ENCODE assay signal across 11 cellular contexts in the genomic region with DNA sequence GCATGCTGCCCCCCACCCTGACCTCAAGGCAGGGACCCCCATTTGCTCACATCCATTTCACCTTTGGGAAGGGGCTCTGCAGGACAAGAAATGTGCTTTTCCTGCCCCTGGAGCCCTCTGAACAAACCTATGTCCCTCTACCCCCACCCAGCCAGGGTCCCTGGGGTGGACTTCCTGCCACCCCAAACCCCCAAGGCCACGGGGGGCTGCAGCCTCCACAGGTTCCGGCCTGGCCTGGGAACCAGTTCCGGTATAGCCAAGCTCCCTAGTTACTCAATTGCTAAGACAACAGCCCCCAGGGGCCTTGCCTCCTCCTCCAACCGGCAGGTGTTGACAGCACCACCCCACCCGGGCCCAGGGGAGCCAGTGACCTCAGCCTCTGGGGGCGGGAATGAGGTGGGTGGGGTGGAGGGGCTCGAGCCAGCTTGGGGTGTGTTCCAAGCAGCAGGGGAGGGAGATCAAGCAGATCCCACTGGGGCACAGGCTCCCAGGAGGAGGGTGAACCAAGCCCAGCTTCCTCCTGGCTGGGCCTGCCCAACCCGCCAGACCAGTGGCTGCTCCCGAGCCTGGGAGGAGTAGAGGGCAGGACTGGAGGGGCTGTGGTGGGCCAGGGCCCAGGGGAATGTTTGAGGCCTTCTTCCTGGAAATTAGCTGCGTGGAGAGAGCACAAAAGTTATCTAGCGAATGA. TPM values are rescaled to one million over a fixed set of nuclear protein-coding genes. Genes with fewer than 3 reads are reported as not detected.
A peak's percentile ranks its signal among the peaks of the same experiment; 100 is the strongest.
DNase-seq lines count a peak whose midpoint lies in the region; ATAC-seq and TF ChIP-seq lines count a peak whose summit lies in the region.
"Had no signal": no experiment of that assay in that cellular context is flagged by ENCODE, and none has a peak within 500 bp of the region (broad histone marks: within the 10 kb centered on the region; RNA-seq: fewer than 3 reads in every experiment).

No MANE protein-coding gene starts in this region.

- no peaks in the 10 kb centered on the region for H3K9me3 Mint-ChIP-seq in activated CD4-positive, alpha-beta memory T cell treated with anti-CD3 and anti-CD28 coated beads, Interleukin-2, amount 10 ng/mL, durations not matched to agents 7 days and 5 days
- no peaks in the 10 kb centered on the region for H3K9me3 Mint-ChIP-seq in activated CD4-positive, alpha-beta memory T cell treated with anti-CD3 and anti-CD28 coated beads for 36 hours
- no peaks in the 10 kb centered on the region for H3K9me3 Mint-ChIP-seq in type B pancreatic cell
- no peaks in the 10 kb centered on the region for H3K9me3 Mint-ChIP-seq in activated naive CD4-positive, alpha-beta T cell treated with anti-CD3 and anti-CD28 coated beads for 36 hours
- H3K9me3 Mint-ChIP-seq: activated CD4-positive, alpha-beta T cell treated with anti-CD3 and anti-CD28 coated beads, Interleukin-2, amount 10 ng/mL, durations not matched to agents 24 days and 14 days had no signal

- TF ChIP-seq CTCF in type B pancreatic cell (conservative IDR thresholded peaks at IDR 0.05) (no peak), testis (IDR thresholded peaks at IDR 0.05) (no peak)

- H3K27me3 Mint-ChIP-seq in activated CD4-positive, alpha-beta memory T cell treated with anti-CD3 and anti-CD28 coated beads, Interleukin-2, amount 10 ng/mL, durations not matched to agents 7 days and 5 days, result peaks cover 8% of the 10 kb centered on the region
- peaks cover 2% of the 10 kb centered on the region for H3K27me3 Mint-ChIP-seq in activated CD4-positive, alpha-beta memory T cell treated with anti-CD3 and anti-CD28 coated beads for 36 hours
- H3K27me3 Mint-ChIP-seq in type B pancreatic cell, result peaks cover 3% of the 10 kb centered on the region
- peaks cover 2% of the 10 kb centered on the region for H3K27me3 Mint-ChIP-seq in activated naive CD4-positive, alpha-beta T cell treated with anti-CD3 and anti-CD28 coated beads for 36 hours (ENCODE audit: low read depth)

- DNase-seq in activated CD4-positive, alpha-beta memory T cell treated with anti-CD3 and anti-CD28 coated beads, Interleukin-2, amount 10 ng/mL, durations not matched to agents 7 days and 5 days, result no peak
- DNase-seq in activated CD4-positive, alpha-beta memory T cell treated with anti-CD3 and anti-CD28 coated beads for 36 hours, result no peak
- peak; percentile 38 for DNase-seq in SW480 (ENCODE audit: low spot score)
- peak; percentile 68 to 81 for DNase-seq in left colon
- no peak for DNase-seq in type B pancreatic cell (ENCODE audit: extremely low spot score, unreplicated experiment)
- DNase-seq in activated naive CD4-positive, alpha-beta T cell treated with anti-CD3 and anti-CD28 coated beads for 36 hours, result no peak
- DNase-seq in testis, result no peak
- DNase-seq: activated CD4-positive, alpha-beta T cell treated with anti-CD3 and anti-CD28 coated beads, Interleukin-2, amount 10 ng/mL, durations not matched to agents 24 days and 14 days; stimulated activated CD4-positive, alpha-beta T cell treated with anti-CD3 and anti-CD28 coated beads, Interleukin-12 subunit alpha, Interleukin-12 subunit beta, amount 100 ng/mL, for 4 hours had no signal

- H3K27me3 ChIP-seq in testis, result no peaks in the 10 kb centered on the region

- H3K9me3 ChIP-seq in testis, result no peaks in the 10 kb centered on the region

- TF ChIP-seq POLR2A in testis (IDR thresholded peaks at IDR 0.05), result no peak

- H3K27ac ChIP-seq in testis, result no peak overlapping the region

- CTCF ChIA-PET in activated CD4-positive, alpha-beta memory T cell treated with anti-CD3 and anti-CD28 coated beads, Interleukin-2, amount 10 ng/mL, durations not matched to agents 7 days and 5 days (lab: Charles Lee), result interaction anchor here (0.6 to 2.4 kb wide), 6 partner anchors 20 to 128 kb away, joined by 3 to 14 read pairs (median 9); a partner anchor contains a TSS
- CTCF ChIA-PET in activated CD4-positive, alpha-beta memory T cell treated with anti-CD3 and anti-CD28 coated beads for 36 hours (lab: Charles Lee), result interaction anchor here (1.9 to 4.3 kb wide), 2 partner anchors 9 to 21 kb away, joined by 5 to 19 read pairs; a partner anchor contains a TSS
- CTCF ChIA-PET in activated naive CD4-positive, alpha-beta T cell treated with anti-CD3 and anti-CD28 coated beads for 36 hours (lab: Charles Lee), result interaction anchor here (1.0 to 1.1 kb wide), 2 partner anchors 54 to 256 kb away, joined by 3 to 4 read pairs; no protein-coding TSS in a partner anchor

- POLR2A ChIA-PET in activated CD4-positive, alpha-beta memory T cell treated with anti-CD3 and anti-CD28 coated beads, Interleukin-2, amount 10 ng/mL, durations not matched to agents 7 days and 5 days (lab: Charles Lee), result interaction anchor here (0.9 to 8.8 kb wide), 3 partner anchors 8 to 81 kb away, joined by 3 to 71 read pairs (median 14); a partner anchor contains a TSS
- POLR2A ChIA-PET in activated CD4-positive, alpha-beta memory T cell treated with anti-CD3 and anti-CD28 coated beads for 36 hours (lab: Charles Lee), result interaction anchor here (0.7 kb wide), 1 partner anchor 13 kb away, joined by 4 read pairs; a partner anchor contains a TSS

- 65 to 67% methylated on average over 8 to 10 of the region's 11 CpGs for WGBS in testis, 2 donors

- H3K36me3 ChIP-seq in testis (ENCODE audit: low read depth, missing control alignments), result no peaks in the 10 kb centered on the region

- no peak overlapping the region for H3K4me3 ChIP-seq in testis

- H3K27ac Mint-ChIP-seq in activated CD4-positive, alpha-beta memory T cell treated with anti-CD3 and anti-CD28 coated beads, Interleukin-2, amount 10 ng/mL, durations not matched to agents 7 days and 5 days, result peak overlapping the region; percentile 61
- H3K27ac Mint-ChIP-seq in activated CD4-positive, alpha-beta memory T cell treated with anti-CD3 and anti-CD28 coated beads for 36 hours, result no peak overlapping the region
- H3K27ac Mint-ChIP-seq in type B pancreatic cell, result peak overlapping the region; percentile 96
- no peak overlapping the region for H3K27ac Mint-ChIP-seq in activated naive CD4-positive, alpha-beta T cell treated with anti-CD3 and anti-CD28 coated beads for 36 hours
- H3K27ac Mint-ChIP-seq: activated CD4-positive, alpha-beta T cell treated with anti-CD3 and anti-CD28 coated beads, Interleukin-2, amount 10 ng/mL, durations not matched to agents 24 days and 14 days had no signal

- no peak overlapping the region for H3K4me3 Mint-ChIP-seq in activated CD4-positive, alpha-beta memory T cell treated with anti-CD3 and anti-CD28 coated beads, Interleukin-2, amount 10 ng/mL, durations not matched to agents 7 days and 5 days
- no peak overlapping the region for H3K4me3 Mint-ChIP-seq in activated CD4-positive, alpha-beta memory T cell treated with anti-CD3 and anti-CD28 coated beads for 36 hours
- H3K4me3 Mint-ChIP-seq in type B pancreatic cell, result peak overlapping the region; percentile 74
- H3K4me3 Mint-ChIP-seq in activated naive CD4-positive, alpha-beta T cell treated with anti-CD3 and anti-CD28 coated beads for 36 hours, result no peak overlapping the region
- H3K4me3 Mint-ChIP-seq: activated CD4-positive, alpha-beta T cell treated with anti-CD3 and anti-CD28 coated beads, Interleukin-2, amount 10 ng/mL, durations not matched to agents 24 days and 14 days had no signal

- peaks cover 4% of the 10 kb centered on the region for H3K36me3 Mint-ChIP-seq in activated CD4-positive, alpha-beta memory T cell treated with anti-CD3 and anti-CD28 coated beads, Interleukin-2, amount 10 ng/mL, durations not matched to agents 7 days and 5 days (ENCODE audit: low read depth)
- no peaks in the 10 kb centered on the region for H3K36me3 Mint-ChIP-seq in activated CD4-positive, alpha-beta memory T cell treated with anti-CD3 and anti-CD28 coated beads for 36 hours
- no peaks in the 10 kb centered on the region for H3K36me3 Mint-ChIP-seq in type B pancreatic cell
- peaks cover 3% of the 10 kb centered on the region for H3K36me3 Mint-ChIP-seq in activated naive CD4-positive, alpha-beta T cell treated with anti-CD3 and anti-CD28 coated beads for 36 hours (ENCODE audit: low read depth)

- no peaks in the 10 kb centered on the region for H3K4me1 ChIP-seq in testis

- peak; percentile 49 for ATAC-seq in left colon
- ATAC-seq in HG02763 (IDR thresholded peaks at IDR 0.05; ENCODE audit: unreplicated experiment), result no peak

- intact Hi-C loops in activated CD4-positive, alpha-beta memory T cell treated with anti-CD3 and anti-CD28 coated beads for 36 hours (cut with micrococcal nuclease), result no loop called here
- intact Hi-C loops in left colon (cut with DNase I, micrococcal nuclease), result no loop called here
- intact Hi-C loops in activated naive CD4-positive, alpha-beta T cell treated with anti-CD3 and anti-CD28 coated beads for 36 hours (cut with micrococcal nuclease), result no loop called here
- intact Hi-C loops in testis (cut with DNase I; ENCODE audit: low total_unique reads), result no loop called here

- H3K4me1 Mint-ChIP-seq in activated CD4-positive, alpha-beta memory T cell treated with anti-CD3 and anti-CD28 coated beads, Interleukin-2, amount 10 ng/mL, durations not matched to agents 7 days and 5 days, result peaks cover 49% of the 10 kb centered on the region
- peaks cover 47% of the 10 kb centered on the region for H3K4me1 Mint-ChIP-seq in activated CD4-positive, alpha-beta memory T cell treated with anti-CD3 and anti-CD28 coated beads for 36 hours (ENCODE audit: low read depth)
- H3K4me1 Mint-ChIP-seq in type B pancreatic cell (ENCODE audit: unreplicated experiment), result peaks cover 10% of the 10 kb centered on the region
- peaks cover 42% of the 10 kb centered on the region for H3K4me1 Mint-ChIP-seq in activated naive CD4-positive, alpha-beta T cell treated with anti-CD3 and anti-CD28 coated beads for 36 hours (ENCODE audit: low read depth)

RNA-seq across cellular contexts. Expression of a gene that starts 6.6 kb away (rescaled TPM):
- not detected for total RNA-seq in activated CD4-positive, alpha-beta memory T cell treated with anti-CD3 and anti-CD28 coated beads, Interleukin-2, amount 10 ng/mL, durations not matched to agents 7 days and 5 days
- total RNA-seq in activated CD4-positive, alpha-beta memory T cell treated with anti-CD3 and anti-CD28 coated beads for 36 hours, result not detected
- total RNA-seq in left colon (1 to 10 TPM in 1 of 2 donors, under 1 TPM in 1; 0.73 to 1.0 TPM), type B pancreatic cell (ENCODE audit: low replicate concordance) (3.3 and 5.4 TPM in 2 replicates), testis (1 to 10 TPM; 2.6 to 2.7 TPM)
- not detected for total RNA-seq in activated naive CD4-positive, alpha-beta T cell treated with anti-CD3 and anti-CD28 coated beads for 36 hours
- 2.9 TPM for polyA plus RNA-seq in testis (ENCODE audit: insufficient read depth, low read depth, low replicate concordance)
- total RNA-seq: activated CD4-positive, alpha-beta T cell treated with anti-CD3 and anti-CD28 coated beads, Interleukin-2, amount 10 ng/mL, durations not matched to agents 24 days and 14 days; fibroblast of lung had no signal
- polyA plus RNA-seq: fibroblast of lung had no signal

RNA-seq across cellular contexts. Expression of a gene that starts 9.7 kb away (rescaled TPM):
- 1 to 10 TPM; 1.3 to 1.5 TPM for total RNA-seq in activated CD4-positive, alpha-beta memory T cell treated with anti-CD3 and anti-CD28 coated beads, Interleukin-2, amount 10 ng/mL, durations not matched to agents 7 days and 5 days
- total RNA-seq in activated CD4-positive, alpha-beta memory T cell treated with anti-CD3 and anti-CD28 coated beads for 36 hours, result under 1 TPM; 0.80 to 0.90 TPM
- total RNA-seq in left colon (under 1 TPM; 0.43 to 0.50 TPM), type B pancreatic cell (ENCODE audit: low replicate concordance) (1.5 and 2.4 TPM in 2 replicates), testis (1 to 10 TPM; 3.0 to 6.0 TPM)
- total RNA-seq in activated naive CD4-positive, alpha-beta T cell treated with anti-CD3 and anti-CD28 coated beads for 36 hours, result 1 to 10 TPM in 1 of 2 experiments, under 1 TPM in 1; 0.74 to 1.1 TPM
- 49.8 TPM for polyA plus RNA-seq in testis (ENCODE audit: insufficient read depth, low read depth, low replicate concordance)

RNA-seq across cellular contexts. Expression of a gene that starts 13.0 kb away (rescaled TPM):
- total RNA-seq in activated CD4-positive, alpha-beta memory T cell treated with anti-CD3 and anti-CD28 coated beads, Interleukin-2, amount 10 ng/mL, durations not matched to agents 7 days and 5 days, result 10 to 100 TPM; 14.0 to 14.2 TPM
- 1 to 10 TPM; 8.3 to 8.6 TPM for total RNA-seq in activated CD4-positive, alpha-beta memory T cell treated with anti-CD3 and anti-CD28 coated beads for 36 hours
- total RNA-seq in left colon (10 to 100 TPM; 46.1 to 56.1 TPM), type B pancreatic cell (ENCODE audit: low replicate concordance) (23.5 and 31.5 TPM in 2 replicates), testis (10 to 100 TPM; 28.6 to 37.4 TPM)
- 10 to 100 TPM; 11.8 to 11.9 TPM for total RNA-seq in activated naive CD4-positive, alpha-beta T cell treated with anti-CD3 and anti-CD28 coated beads for 36 hours
- polyA plus RNA-seq in testis (ENCODE audit: insufficient read depth, low read depth, low replicate concordance), result 21.1 TPM

RNA-seq across cellular contexts. Expression of a gene that starts 25.0 kb away (rescaled TPM):
- total RNA-seq in activated CD4-positive, alpha-beta memory T cell treated with anti-CD3 and anti-CD28 coated beads, Interleukin-2, amount 10 ng/mL, durations not matched to agents 7 days and 5 days, result 1 to 10 TPM; 5.1 to 6.0 TPM
- total RNA-seq in activated CD4-positive, alpha-beta memory T cell treated with anti-CD3 and anti-CD28 coated beads for 36 hours, result 1 to 10 TPM; 5.9 to 6.3 TPM
- total RNA-seq in left colon, result 100 to 1,000 TPM; 178 to 179 TPM
- total RNA-seq in type B pancreatic cell (ENCODE audit: low replicate concordance), result 123 and 230 TPM in 2 replicates
- total RNA-seq in activated naive CD4-positive, alpha-beta T cell treated with anti-CD3 and anti-CD28 coated beads for 36 hours, result 1 to 10 TPM; 6.0 to 6.3 TPM
- 10 to 100 TPM; 32.1 to 40.0 TPM for total RNA-seq in testis
- 32.1 TPM for polyA plus RNA-seq in testis (ENCODE audit: insufficient read depth, low read depth, low replicate concordance)

RNA-seq across cellular contexts. Expression of a gene that starts 37.9 kb away (rescaled TPM):
- total RNA-seq in activated CD4-positive, alpha-beta memory T cell treated with anti-CD3 and anti-CD28 coated beads, Interleukin-2, amount 10 ng/mL, durations not matched to agents 7 days and 5 days, result 10 to 100 TPM; 72.0 to 73.7 TPM
- 10 to 100 TPM; 53.6 to 60.3 TPM for total RNA-seq in activated CD4-positive, alpha-beta memory T cell treated with anti-CD3 and anti-CD28 coated beads for 36 hours
- total RNA-seq in left colon (10 to 100 TPM; 37.2 to 44.3 TPM), type B pancreatic cell (ENCODE audit: low replicate concordance) (52.0 and 62.0 TPM in 2 replicates), testis (100 to 1,000 TPM; 265 to 352 TPM)
- total RNA-seq in activated naive CD4-positive, alpha-beta T cell treated with anti-CD3 and anti-CD28 coated beads for 36 hours, result 10 to 100 TPM; 56.1 to 56.8 TPM
- 102 TPM for polyA plus RNA-seq in testis (ENCODE audit: insufficient read depth, low read depth, low replicate concordance)

Comparison
In these comparisons a context has a peak if more than half of its experiments do, and no peak if none do; other contexts are left out.
1. H3K27ac Mint-ChIP-seq: peak in activated CD4-positive, alpha-beta memory T cell treated with anti-CD3 and anti-CD28 coated beads, Interleukin-2, amount 10 ng/mL, durations not matched to agents 7 days and 5 days (single experiment) and type B pancreatic cell (single experiment); none in activated CD4-positive, alpha-beta memory T cell treated with anti-CD3 and anti-CD28 coated beads for 36 hours (single experiment) and activated naive CD4-positive, alpha-beta T cell treated with anti-CD3 and anti-CD28 coated beads for 36 hours (single experiment).
2. DNase-seq: peak in SW480 (single experiment) and left colon (2 of 2); none in activated CD4-positive, alpha-beta memory T cell treated with anti-CD3 and anti-CD28 coated beads, Interleukin-2, amount 10 ng/mL, durations not matched to agents 7 days and 5 days (single experiment), activated CD4-positive, alpha-beta memory T cell treated with anti-CD3 and anti-CD28 coated beads for 36 hours (single experiment), type B pancreatic cell (single experiment), activated naive CD4-positive, alpha-beta T cell treated with anti-CD3 and anti-CD28 coated beads for 36 hours (single experiment) and testis (single experiment).